In the genomic region with DNA sequence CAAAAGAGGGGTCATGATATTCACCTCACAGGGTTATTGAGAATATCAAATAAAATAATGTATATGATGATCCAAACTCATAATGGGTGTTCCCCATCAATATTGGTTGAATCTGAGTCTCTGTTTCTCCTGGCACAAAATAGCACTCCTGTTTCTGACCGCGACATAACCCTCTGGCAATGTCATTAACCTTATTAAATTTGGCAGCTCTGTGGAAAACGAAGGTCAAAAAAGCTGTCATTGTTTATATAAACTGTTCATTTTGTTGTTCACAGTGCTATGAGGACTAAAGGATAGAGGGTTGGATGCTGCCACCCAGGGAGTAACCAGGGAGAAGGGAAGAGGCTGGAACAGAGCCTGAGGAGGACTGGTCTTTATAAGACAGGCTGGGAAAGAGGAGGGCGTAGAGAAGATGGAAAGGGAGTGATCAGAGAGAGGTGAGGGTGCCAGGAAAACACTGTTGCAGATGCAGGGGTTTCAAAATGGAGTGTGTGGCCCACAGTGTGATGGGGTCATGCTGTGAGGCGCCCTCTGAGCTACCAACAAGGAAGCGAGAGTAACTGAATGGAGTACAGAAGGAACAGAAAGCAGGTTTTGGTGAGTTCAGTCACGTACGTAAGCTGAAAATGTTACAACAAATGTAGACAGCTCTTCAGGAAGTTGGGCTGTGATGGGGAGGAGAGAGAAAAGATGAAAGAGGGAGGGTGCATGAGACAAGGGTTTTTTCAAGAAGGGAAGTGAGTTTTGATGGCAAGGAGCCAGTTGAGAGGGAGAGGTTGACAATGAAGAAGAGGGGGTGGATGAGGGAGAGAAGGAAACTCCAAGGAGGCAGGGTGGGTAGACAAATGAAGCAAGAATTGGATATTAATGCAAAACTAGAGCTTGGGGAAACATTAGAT, we compare ENCODE assay signal across 8 cellular contexts.
DNase-seq lines count a peak whose midpoint lies in the region; ATAC-seq and TF ChIP-seq lines count a peak whose summit lies in the region.

No MANE protein-coding gene starts in this region.

- no peaks in the 10 kb centered on the region for H3K36me3 Mint-ChIP-seq in activated naive CD8-positive, alpha-beta T cell

- H3K9me3 ChIP-seq in uterus: no peaks in the 10 kb centered on the region

- TF ChIP-seq POLR2A in uterus (IDR thresholded peaks at IDR 0.05): no peak

- no peak overlapping the region for H3K4me3 ChIP-seq in uterus

- no peaks in the 10 kb centered on the region for H3K27me3 Mint-ChIP-seq in activated naive CD8-positive, alpha-beta T cell

- H3K27ac Mint-ChIP-seq in activated naive CD8-positive, alpha-beta T cell: peak overlapping the region; percentile 90

- no peak for TF ChIP-seq CTCF in uterus (IDR thresholded peaks at IDR 0.05)

- H3K9me3 Mint-ChIP-seq in activated naive CD8-positive, alpha-beta T cell (ENCODE audit: low read depth): no peaks in the 10 kb centered on the region

- peak overlapping the region; percentile 52 for H3K4me3 Mint-ChIP-seq in activated naive CD8-positive, alpha-beta T cell

- H3K4me1 Mint-ChIP-seq in activated naive CD8-positive, alpha-beta T cell (ENCODE audit: low read depth): peaks cover 29% of the 10 kb centered on the region

- no peak overlapping the region for H3K27ac ChIP-seq in uterus

- H3K36me3 ChIP-seq in uterus: no peaks in the 10 kb centered on the region

- in situ Hi-C loops in KBM-7 (cut with MboI; ENCODE audit: low pct_unique_long_range_greater_than_20kb, low sequenced_read_pairs): no loop called here

- DNase-seq in KBM-7 (peak; percentile 93), SW480 (ENCODE audit: low spot score) (no peak), NCI-H1417 (lab: John Stamatoyannopoulos, UW) (no peak), uterus (no peak)
- DNase-seq in stimulated activated CD8-positive, alpha-beta memory T cell treated with anti-CD3 and anti-CD28 coated beads, Interleukin-4, amount 100 ng/mL, for 48 hours: peak; percentile 43

- ATAC-seq in GM18502 (IDR thresholded peaks at IDR 0.05; ENCODE audit: poor library complexity, unreplicated experiment): peak; percentile 97
- peak; percentile 98 for ATAC-seq in GM21526 (IDR thresholded peaks at IDR 0.05; ENCODE audit: low FRiP score, unreplicated experiment)

- H3K27me3 ChIP-seq in uterus: no peaks in the 10 kb centered on the region

- intact Hi-C loops in uterus (cut with DNase I; ENCODE audit: low total_unique reads): no loop called here

- no peaks in the 10 kb centered on the region for H3K4me1 ChIP-seq in uterus

Comparison
In these comparisons a context has a peak if more than half of its experiments do, and no peak if none do; other contexts are left out.
1. DNase-seq: peak in KBM-7 (single experiment) and stimulated activated CD8-positive, alpha-beta memory T cell treated with anti-CD3 and anti-CD28 coated beads, Interleukin-4, amount 100 ng/mL, for 48 hours (single experiment); none in SW480 (single experiment), NCI-H1417 (0 of 3) and uterus (0 of 2).